ENCODE assay signal across 10 cellular contexts in genomic region chr1:32333251-32333963, GRCh38. TPM values are rescaled to one million over a fixed set of nuclear protein-coding genes. Genes with fewer than 3 reads are reported as not detected.
A peak's percentile ranks its signal among the peaks of the same experiment; 100 is the strongest.
DNase-seq lines count a peak whose midpoint lies in the region; FAIRE-seq and TF ChIP-seq lines count a peak whose summit lies in the region.
"Had no signal": no experiment of that assay in that cellular context is flagged by ENCODE, and none has a peak within 500 bp of the region (broad histone marks: within the 10 kb centered on the region; RNA-seq: fewer than 3 reads in every experiment).

No MANE protein-coding gene starts in this region.

- FAIRE-seq in endothelial cell of umbilical vein (lab: Jason Lieb, UNC), result no peak

- POLR2A ChIA-PET in activated CD4-positive, alpha-beta T cell treated with anti-CD3 and anti-CD28 coated beads, Interleukin-2, amount 10 ng/mL, durations not matched to agents 7 days and 5 days (lab: Charles Lee), result no interaction called here
- POLR2A ChIA-PET in PC-9 (lab: Charles Lee; ENCODE audit: unreplicated experiment), result interaction anchor here (0.6 kb wide), 1 partner anchor 54 kb away, joined by 6 read pairs; no protein-coding TSS in a partner anchor
- POLR2A ChIA-PET in endothelial cell of umbilical vein (lab: Charles Lee), result interaction anchor here (0.6 to 1.2 kb wide), 3 partner anchors 9 to 65 kb away, joined by 4 to 5 read pairs (median 4); no protein-coding TSS in a partner anchor

- CTCF ChIA-PET in activated CD4-positive, alpha-beta T cell treated with anti-CD3 and anti-CD28 coated beads, Interleukin-2, amount 10 ng/mL, durations not matched to agents 7 days and 5 days (lab: Charles Lee), result interaction anchor here (0.7 to 1.9 kb wide), 6 partner anchors 9 to 85 kb away, joined by 3 to 7 read pairs (median 4); no protein-coding TSS in a partner anchor
- CTCF ChIA-PET in PC-9 (lab: Charles Lee), result interaction anchor here (0.6 kb wide), 2 partner anchors 128 to 851 kb away, joined by 3 to 4 read pairs; partner anchors contain the start of gene IQCC
- CTCF ChIA-PET in endothelial cell of umbilical vein (lab: Charles Lee), result interaction anchor here (0.7 to 1.3 kb wide), 3 partner anchors 13 to 118 kb away, joined by 3 to 6 read pairs (median 4); no protein-coding TSS in a partner anchor

- H3K27me3 Mint-ChIP-seq in activated CD4-positive, alpha-beta T cell treated with anti-CD3 and anti-CD28 coated beads, Interleukin-2, amount 10 ng/mL, durations not matched to agents 7 days and 5 days, result no peaks in the 10 kb centered on the region

- TF ChIP-seq CTCF in PC-9 (conservative IDR thresholded peaks at IDR 0.05) (no peak), endothelial cell of umbilical vein (IDR thresholded peaks at IDR 0.05; ENCODE audit: extremely low read depth in 1 of 2, insufficient read depth in 1 of 2, low read depth in 1 of 2, low read length in 2 of 2) (no peak), stomach (IDR thresholded peaks at IDR 0.05) (no peak)

- H3K4me3 Mint-ChIP-seq in activated CD4-positive, alpha-beta T cell treated with anti-CD3 and anti-CD28 coated beads, Interleukin-2, amount 10 ng/mL, durations not matched to agents 7 days and 5 days, result peak overlapping the region; percentile 9

- TF ChIP-seq POLR2A in endothelial cell of umbilical vein (IDR thresholded peaks at IDR 0.05; ENCODE audit: low read depth, low read length) (no peak), stomach (IDR thresholded peaks at IDR 0.05) (no peak)

- TSS peak; percentile 35 for BruUV-seq in PC-9 (replicated peaks; lab: Mats Ljungman, UMichigan)
- BruUV-seq in endothelial cell of umbilical vein (replicated peaks; lab: Mats Ljungman, UMichigan), result TSS peak; percentile 43

- H4K20me1 ChIP-seq in PC-9 (ENCODE audit: insufficient read depth) (no peaks in the 10 kb centered on the region), endothelial cell of umbilical vein (replicated peaks; ENCODE audit: control insufficient read depth, extremely low read depth, insufficient read depth, low read length) (no peaks in the 10 kb centered on the region)

- peak overlapping the region; percentile 84 for H3K4me2 ChIP-seq in PC-9
- no peak overlapping the region for H3K4me2 ChIP-seq in endothelial cell of umbilical vein (ENCODE audit: insufficient read depth, low read length)

- H3K4me1 ChIP-seq in PC-9 (replicated peaks; ENCODE audit: insufficient read depth), result peaks cover 50% of the 10 kb centered on the region
- H3K4me1 ChIP-seq in endothelial cell of umbilical vein (ENCODE audit: control insufficient read depth, extremely low read depth, insufficient read depth, low read length), result peaks cover 14% of the 10 kb centered on the region
- peaks cover 30 to 60% (median 59%) of the 10 kb centered on the region in 4 donors for H3K4me1 ChIP-seq in stomach

- H2AFZ ChIP-seq in PC-9, result no peak overlapping the region
- no peak overlapping the region for H2AFZ ChIP-seq in endothelial cell of umbilical vein (ENCODE audit: low read depth, low read length)

- no peaks in the 10 kb centered on the region for H3K9me2 ChIP-seq in PC-9 (ENCODE audit: insufficient read depth)

- 45 to 61% (median 55%) methylated on average over 3 of the region's 3 CpGs for WGBS in stomach, 5 donors

- no peaks in the 10 kb centered on the region for H3K9me1 ChIP-seq in endothelial cell of umbilical vein (replicated peaks; ENCODE audit: control insufficient read depth, extremely low read depth, insufficient read depth, low read length)

- no peaks in the 10 kb centered on the region for H3K27me3 ChIP-seq in PC-9 (ENCODE audit: insufficient read depth, low read depth)
- no peaks in the 10 kb centered on the region for H3K27me3 ChIP-seq in endothelial cell of umbilical vein (ENCODE audit: control insufficient read depth in 2 of 2, insufficient read depth in 2 of 2, low read length in 2 of 2)
- H3K27me3 ChIP-seq in stomach, result peaks cover 0 to 3% (median 0%) of the 10 kb centered on the region in 3 donors

- H3K9me3 ChIP-seq in PC-9 (ENCODE audit: insufficient read depth, low read depth) (no peaks in the 10 kb centered on the region), endothelial cell of umbilical vein (replicated peaks; ENCODE audit: control insufficient read depth, insufficient read depth, low read length) (no peaks in the 10 kb centered on the region), stomach (no peaks in the 10 kb centered on the region)

- H3K27ac ChIP-seq in PC-9, result peak overlapping the region; percentile 52
- no peak overlapping the region for H3K27ac ChIP-seq in endothelial cell of umbilical vein (ENCODE audit: insufficient read depth, low read depth, low read length)
- peak overlapping the region in 3 of 5 donors; percentile 0 to 86 (median 14) for H3K27ac ChIP-seq in stomach

- H3K4me3 ChIP-seq in PC-9, result no peak overlapping the region; the same call in 1 of the 2 replicates
- H3K4me3 ChIP-seq in endothelial cell of umbilical vein (replicated peaks in 1 of 3; ENCODE audit: insufficient read depth in 1 of 3, low read depth in 1 of 3, low read length in 3 of 3), result peak overlapping the region in 1 of 3 experiments; percentile 80
- H3K4me3 ChIP-seq in stomach, result peak overlapping the region in 1 of 4 donors; percentile 83

- no peak overlapping the region for H3K27ac Mint-ChIP-seq in activated CD4-positive, alpha-beta T cell treated with anti-CD3 and anti-CD28 coated beads, Interleukin-2, amount 10 ng/mL, durations not matched to agents 7 days and 5 days

- intact Hi-C loops in PC-9 (cut with micrococcal nuclease; ENCODE audit: unreplicated experiment) (no loop called here), endothelial cell of umbilical vein (cut with micrococcal nuclease) (no loop called here), stomach (cut with DNase I; ENCODE audit: low total_unique reads) (no loop called here)

- dilution Hi-C loops in endothelial cell of umbilical vein (cut with MboI; ENCODE audit: extremely low pct_ligation_motif_present, low sequenced_read_pairs), result no loop called here

- no peak overlapping the region for H3K9ac ChIP-seq in endothelial cell of umbilical vein (replicated peaks; ENCODE audit: extremely low read depth, insufficient read depth, low read length)

- no peak for DNase-seq in activated CD4-positive, alpha-beta T cell treated with anti-CD3 and anti-CD28 coated beads, Interleukin-2, amount 10 ng/mL, durations not matched to agents 7 days and 5 days
- DNase-seq in activated CD4-positive, alpha-beta T cell treated with anti-CD3 and anti-CD28 coated beads, Interleukin-2, amount 50 U/mL, for 4 hours, result no peak
- DNase-seq in PC-9 (peak in 1 of 2 experiments; percentile 32), endothelial cell of umbilical vein (ENCODE audit: low read depth, low spot score) (no peak), stomach (no peak), NCI-H345 (lab: John Stamatoyannopoulos, UW) (no peak), NCI-H82 (lab: John Stamatoyannopoulos, UW) (no peak), GM03348 (ENCODE audit: low spot score) (no peak)
- DNase-seq: NCI-H510A treated with DMSO at 0.1 percent for 48 hours; stimulated activated CD4-positive, alpha-beta T cell treated with anti-CD3 and anti-CD28 coated beads, Interleukin-2, amount 100 ng/mL, for 24 hours had no signal

- H3K79me2 ChIP-seq in PC-9 (ENCODE audit: low read depth) (peaks cover 13% of the 10 kb centered on the region), endothelial cell of umbilical vein (ENCODE audit: control insufficient read depth, insufficient read depth, low read length) (peaks cover 19% of the 10 kb centered on the region)

- no peaks in the 10 kb centered on the region for H3K9me3 Mint-ChIP-seq in activated CD4-positive, alpha-beta T cell treated with anti-CD3 and anti-CD28 coated beads, Interleukin-2, amount 10 ng/mL, durations not matched to agents 7 days and 5 days

- H3K36me3 Mint-ChIP-seq in activated CD4-positive, alpha-beta T cell treated with anti-CD3 and anti-CD28 coated beads, Interleukin-2, amount 10 ng/mL, durations not matched to agents 7 days and 5 days (ENCODE audit: low read depth), result peaks cover 50% of the 10 kb centered on the region

- H3K36me3 ChIP-seq in PC-9 (ENCODE audit: low read depth) (peaks cover 2% of the 10 kb centered on the region; the same call in 1 of the 2 replicates), endothelial cell of umbilical vein (ENCODE audit: control insufficient read depth in 2 of 2, extremely low read depth in 1 of 2, insufficient read depth in 2 of 2, low read length in 2 of 2) (peaks cover 11 to 42% of the 10 kb centered on the region in 2 experiments), stomach (peaks cover 29 to 59% (median 51%) of the 10 kb centered on the region in 4 donors)

- H3K4me1 Mint-ChIP-seq in activated CD4-positive, alpha-beta T cell treated with anti-CD3 and anti-CD28 coated beads, Interleukin-2, amount 10 ng/mL, durations not matched to agents 7 days and 5 days, result peaks cover 44% of the 10 kb centered on the region

- peaks cover 52% of the 10 kb centered on the region for H3F3A ChIP-seq in PC-9 (ENCODE audit: insufficient read depth, low read depth)

- TF ChIP-seq EP300 in stomach (IDR thresholded peaks at IDR 0.05), result no peak

RNA-seq across cellular contexts. Expression of gene MARCKSL1, which starts 2.6 kb away (rescaled TPM):
- total RNA-seq in activated CD4-positive, alpha-beta T cell treated with anti-CD3 and anti-CD28 coated beads, Interleukin-2, amount 10 ng/mL, durations not matched to agents 7 days and 5 days, result 10 to 100 TPM; 31.0 to 31.6 TPM
- total RNA-seq in PC-9 (2021), result 91.5 and 117 TPM in 2 replicates
- total RNA-seq in endothelial cell of umbilical vein, result 249 and 265 TPM in 2 replicates
- 311 and 318 TPM in 2 replicates for polyA plus RNA-seq in endothelial cell of umbilical vein
- polyA plus RNA-seq in endothelial cell of umbilical vein (2011; cell fraction: cytosol; rRNA removed), result 353 TPM in 2 replicates
- 91.3 and 92.6 TPM in 2 replicates for polyA plus RNA-seq in endothelial cell of umbilical vein (2011; cell fraction: nucleus; rRNA removed)
- 195 and 202 TPM in 2 replicates for polyA plus RNA-seq in endothelial cell of umbilical vein (2012)
- polyA minus RNA-seq in endothelial cell of umbilical vein, result 199 and 217 TPM in 2 replicates
- polyA minus RNA-seq in endothelial cell of umbilical vein (2011; cell fraction: cytosol; rRNA and poly(A)+ RNA removed), result 14.1 TPM
- 43.4 and 45.0 TPM in 2 replicates for polyA minus RNA-seq in endothelial cell of umbilical vein (2011; cell fraction: nucleus; rRNA and poly(A)+ RNA removed)
- 10 to 100 TPM in 4 of 5 donors, 1 to 10 TPM in 1; 7.6 to 99.4 (median 22.9) TPM for total RNA-seq in stomach
- polyA plus RNA-seq in stomach, result 100 to 1,000 TPM in 1 of 3 donors, 10 to 100 TPM in 2; 46.4 to 100 (median 95.3) TPM

RNA-seq across cellular contexts. Expression of gene FAM229A, which starts 28.9 kb away (rescaled TPM):
- 1 to 10 TPM; 8.2 to 8.5 TPM for total RNA-seq in activated CD4-positive, alpha-beta T cell treated with anti-CD3 and anti-CD28 coated beads, Interleukin-2, amount 10 ng/mL, durations not matched to agents 7 days and 5 days
- total RNA-seq in PC-9 (2021) (11.7 and 13.1 TPM in 2 replicates), endothelial cell of umbilical vein (8.6 and 11.6 TPM in 2 replicates), stomach (10 to 100 TPM in 2 of 5 donors, 1 to 10 TPM in 3; 2.2 to 21.6 (median 8.8) TPM)
- polyA plus RNA-seq in endothelial cell of umbilical vein (8.9 and 9.9 TPM in 2 replicates), stomach (10 to 100 TPM in 1 of 3 donors, 1 to 10 TPM in 2; 7.8 to 10.3 (median 8.7) TPM)
- polyA plus RNA-seq in endothelial cell of umbilical vein (2011; cell fraction: cytosol; rRNA removed), result 0.68 and 2.0 TPM in 2 replicates
- polyA plus RNA-seq in endothelial cell of umbilical vein (2011; cell fraction: nucleus; rRNA removed), result 43.3 and 43.7 TPM in 2 replicates
- 1.9 and 2.4 TPM in 2 replicates for polyA plus RNA-seq in endothelial cell of umbilical vein (2012)
- polyA minus RNA-seq in endothelial cell of umbilical vein, result 6.3 and 7.2 TPM in 2 replicates
- polyA minus RNA-seq in endothelial cell of umbilical vein (2011; cell fraction: cytosol; rRNA and poly(A)+ RNA removed), result 0.61 TPM
- 11.2 and 15.7 TPM in 2 replicates for polyA minus RNA-seq in endothelial cell of umbilical vein (2011; cell fraction: nucleus; rRNA and poly(A)+ RNA removed)

RNA-seq across cellular contexts. Expression of gene TSSK3, which starts 28.9 kb away (rescaled TPM):
- total RNA-seq in activated CD4-positive, alpha-beta T cell treated with anti-CD3 and anti-CD28 coated beads, Interleukin-2, amount 10 ng/mL, durations not matched to agents 7 days and 5 days, result 1 to 10 TPM; 1.5 to 2.2 TPM
- total RNA-seq in PC-9 (2021), result 3.8 and 3.9 TPM in 2 replicates
- 0.42 and 1.1 TPM in 2 replicates for total RNA-seq in endothelial cell of umbilical vein
- polyA plus RNA-seq in endothelial cell of umbilical vein, result 0.48 and 0.65 TPM in 2 replicates
- polyA plus RNA-seq in endothelial cell of umbilical vein (2011; cell fraction: cytosol; rRNA removed), result 0.13 and 0.18 TPM in 2 replicates
- 1.1 and 7.1 TPM in 2 replicates for polyA plus RNA-seq in endothelial cell of umbilical vein (2011; cell fraction: nucleus; rRNA removed)
- 0.34 and 0.82 TPM in 2 replicates for polyA plus RNA-seq in endothelial cell of umbilical vein (2012)
- 0.62 and 0.90 TPM in 2 replicates for polyA minus RNA-seq in endothelial cell of umbilical vein
- not detected for polyA minus RNA-seq in endothelial cell of umbilical vein (2011; cell fraction: cytosol; rRNA and poly(A)+ RNA removed)
- 1.4 TPM in 1 of 2 replicates, not detected in the other for polyA minus RNA-seq in endothelial cell of umbilical vein (2011; cell fraction: nucleus; rRNA and poly(A)+ RNA removed)
- total RNA-seq in stomach, result under 1 TPM in 1 of 5 donors, not detected in 4; 0.92 TPM
- under 1 TPM in 1 of 3 donors, not detected in 2; 0.43 TPM for polyA plus RNA-seq in stomach

RNA-seq across cellular contexts. Expression of gene HDAC1, which starts 41.5 kb away (rescaled TPM):
- 100 to 1,000 TPM; 226 to 230 TPM for total RNA-seq in activated CD4-positive, alpha-beta T cell treated with anti-CD3 and anti-CD28 coated beads, Interleukin-2, amount 10 ng/mL, durations not matched to agents 7 days and 5 days
- 131 and 171 TPM in 2 replicates for total RNA-seq in PC-9 (2021)
- 111 and 138 TPM in 2 replicates for total RNA-seq in endothelial cell of umbilical vein
- polyA plus RNA-seq in endothelial cell of umbilical vein, result 109 and 141 TPM in 2 replicates
- 109 and 112 TPM in 2 replicates for polyA plus RNA-seq in endothelial cell of umbilical vein (2011; cell fraction: cytosol; rRNA removed)
- 280 and 349 TPM in 2 replicates for polyA plus RNA-seq in endothelial cell of umbilical vein (2011; cell fraction: nucleus; rRNA removed)
- 105 and 141 TPM in 2 replicates for polyA plus RNA-seq in endothelial cell of umbilical vein (2012)
- polyA minus RNA-seq in endothelial cell of umbilical vein, result 188 and 226 TPM in 2 replicates
- polyA minus RNA-seq in endothelial cell of umbilical vein (2011; cell fraction: cytosol; rRNA and poly(A)+ RNA removed), result 41.7 TPM
- 79.8 and 110 TPM in 2 replicates for polyA minus RNA-seq in endothelial cell of umbilical vein (2011; cell fraction: nucleus; rRNA and poly(A)+ RNA removed)
- total RNA-seq in stomach, result 100 to 1,000 TPM in 1 of 5 donors, 10 to 100 TPM in 4; 62.0 to 143 (median 77.0) TPM
- polyA plus RNA-seq in stomach, result 100 to 1,000 TPM in 1 of 3 donors, 10 to 100 TPM in 2; 50.7 to 113 (median 57.1) TPM
